26 cellular contexts compared by ENCODE assay signal in the genomic region with DNA sequence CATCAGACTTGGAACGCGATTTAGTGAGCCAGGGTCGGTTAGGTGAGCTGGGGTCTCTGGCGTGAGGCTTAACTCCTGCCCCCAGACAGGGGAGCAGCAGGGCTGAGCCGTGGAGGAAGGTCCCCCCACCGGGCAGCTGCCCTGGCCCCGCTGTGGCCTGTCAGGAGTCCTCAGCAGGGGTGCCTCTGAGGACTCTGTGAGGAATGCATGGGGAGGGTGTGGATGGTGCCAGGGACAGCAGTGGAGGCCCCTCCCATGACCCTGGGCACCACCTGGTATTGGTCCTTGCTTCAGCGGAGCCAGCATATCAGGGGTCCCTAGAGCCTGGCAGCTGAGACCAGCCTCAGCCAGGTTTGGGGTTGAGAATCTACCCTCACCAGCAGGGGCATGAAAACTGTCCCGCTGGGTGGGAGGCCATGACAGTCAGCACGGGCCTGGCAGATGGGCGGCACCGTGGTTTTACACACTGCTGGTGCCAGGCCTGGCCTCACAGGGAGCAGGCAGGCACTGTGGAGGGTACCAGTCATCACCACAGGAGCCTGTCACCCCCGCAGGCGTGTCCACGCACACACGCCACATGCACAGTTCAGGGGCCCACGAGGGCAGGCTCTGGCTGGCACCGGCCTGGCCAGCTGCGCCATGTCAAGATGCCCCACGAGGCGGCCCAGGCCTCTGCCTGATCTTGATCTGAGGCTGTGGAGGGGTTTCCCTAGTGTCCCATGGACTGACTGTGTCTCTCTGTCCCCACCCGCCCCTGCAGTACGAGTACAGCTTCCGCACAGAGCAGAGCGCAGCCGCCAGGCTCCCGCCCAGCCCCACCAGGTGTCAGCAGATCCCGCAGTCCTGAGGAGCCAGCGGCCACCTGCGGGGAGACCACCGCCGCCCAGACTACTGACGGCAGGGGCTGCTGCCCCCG.
A peak's percentile ranks its signal among the peaks of the same experiment; 100 is the strongest.
DNase-seq lines count a peak whose midpoint lies in the region; ATAC-seq, FAIRE-seq and TF ChIP-seq lines count a peak whose summit lies in the region.
"Had no signal": no experiment of that assay in that cellular context is flagged by ENCODE, and none has a peak within 500 bp of the region (broad histone marks: within the 10 kb centered on the region; RNA-seq: fewer than 3 reads in every experiment).

No MANE protein-coding gene starts in this region.

- no peak for ATAC-seq in IMR-90 (ENCODE audit: low read depth)
- no peak for ATAC-seq in GM18520 (IDR thresholded peaks at IDR 0.05; ENCODE audit: unreplicated experiment)
- ATAC-seq in GM18498 (IDR thresholded peaks at IDR 0.05; ENCODE audit: unreplicated experiment) = no peak
- ATAC-seq: pancreas, PC-3, Right ventricle myocardium inferior had no signal

- BruUV-seq in IMR-90 (replicated peaks; lab: Mats Ljungman, UMichigan) = no TSS peak

- in situ Hi-C loops in IMR-90 (cut with MboI; ENCODE audit: low sequenced_read_pairs) = loop anchor here (5.0 kb wide), 1 partner anchor 55 kb away; no protein-coding TSS in a partner anchor
- in situ Hi-C loops in G401 (cut with HindIII; ENCODE audit: low sequenced_read_pairs) = no loop called here

- no peak for TF ChIP-seq EP300 in H1 (IDR thresholded peaks at IDR 0.05; ENCODE audit: borderline replicate concordance in 1 of 2, low read depth in 2 of 2, low read length in 2 of 2)

- H2AK9ac ChIP-seq in IMR-90 (replicated peaks; ENCODE audit: low read depth, low read length, poor library complexity) = no peak overlapping the region

- H3K4me1 ChIP-seq in IMR-90 (ENCODE audit: control insufficient read depth, insufficient read depth, low read length) (peaks cover 4% of the 10 kb centered on the region; the same call in 1 of the 2 replicates), H1 (replicated peaks in 1 of 4; ENCODE audit: control insufficient read depth in 3 of 4, insufficient read depth in 4 of 4, low read length in 3 of 4) (peaks cover 0 to 15% (median 8%) of the 10 kb centered on the region in 4 experiments; a peak in 6 of 7 replicates), trophoblast cell (ENCODE audit: control insufficient read depth in 1 of 2, insufficient read depth in 2 of 2, low read length in 2 of 2) (peaks cover 11 to 25% of the 10 kb centered on the region in 2 experiments)

- H4K8ac ChIP-seq in IMR-90 (ENCODE audit: low read depth in 2 of 2, low read length in 2 of 2) (no peak overlapping the region), H1 (ENCODE audit: extremely low read depth, insufficient read depth, low read length) (no peak overlapping the region), trophoblast cell (ENCODE audit: low read depth, low read length) (no peak overlapping the region)

- H3K4ac ChIP-seq in IMR-90 (ENCODE audit: low read depth, low read length) (no peak overlapping the region), H1 (replicated peaks; ENCODE audit: insufficient read length, low read depth, low read length) (no peak overlapping the region), trophoblast cell (ENCODE audit: low read depth, low read length) (no peak overlapping the region)

- CTCF ChIA-PET in IMR-90 (lab: Yijun Ruan, JAX) = interaction anchor here (0.8 to 1.5 kb wide), 2 partner anchors 8 to 10 kb away, joined by 3 to 5 read pairs; no protein-coding TSS in a partner anchor
- CTCF ChIA-PET in H1 (lab: Charles Lee; ENCODE audit: partially characterized antibody) = interaction anchor here (0.8 to 10.6 kb wide), 22 partner anchors 9 to 1194 kb away, joined by 3 to 276 read pairs (median 4); no protein-coding TSS in a partner anchor

- peaks cover 12% of the 10 kb centered on the region; the same call in 1 of the 2 replicates for H3K23me2 ChIP-seq in H1 (ENCODE audit: low read depth, low read length)

- no peak overlapping the region for H2BK120ac ChIP-seq in IMR-90 (ENCODE audit: low read depth, low read length)
- no peak overlapping the region for H2BK120ac ChIP-seq in H1 (replicated peaks; ENCODE audit: low read depth, low read length)
- H2BK120ac ChIP-seq in trophoblast cell (ENCODE audit: insufficient read depth, low read length, poor library complexity) = no peak overlapping the region

- H3K14ac ChIP-seq in IMR-90 (replicated peaks; ENCODE audit: low read depth, low read length) = no peak overlapping the region
- H3K14ac ChIP-seq in H1 (ENCODE audit: insufficient read length) = no peak overlapping the region
- no peak overlapping the region for H3K14ac ChIP-seq in trophoblast cell (ENCODE audit: low read length)

- H4K91ac ChIP-seq in IMR-90 (ENCODE audit: insufficient read depth, low read depth, low read length) (no peak overlapping the region), H1 (replicated peaks; ENCODE audit: insufficient read length, low read length) (no peak overlapping the region), trophoblast cell (ENCODE audit: low read depth, low read length) (peak overlapping the region; percentile 40)

- H3K18ac ChIP-seq in IMR-90 (ENCODE audit: low read depth, low read length) (no peak overlapping the region), H1 (ENCODE audit: extremely low read depth, low read length) (no peak overlapping the region; the same call in 1 of the 2 replicates), trophoblast cell (ENCODE audit: low read length) (no peak overlapping the region)

- H3K36me3 ChIP-seq in IMR-90 (ENCODE audit: control insufficient read depth, insufficient read depth, low read length) (peaks cover 4% of the 10 kb centered on the region; the same call in 1 of the 2 replicates), H1 (ENCODE audit: control insufficient read depth in 2 of 4, insufficient read depth in 4 of 4, low read length in 3 of 4) (no peaks in the 10 kb centered on the region; a peak in 1 of 8 replicates), trophoblast cell (ENCODE audit: control insufficient read depth in 1 of 2, insufficient read depth in 2 of 2, low read length in 2 of 2) (peaks cover 15 to 16% of the 10 kb centered on the region in 2 experiments)
- H3K36me3 ChIP-seq: BLaER1 had no signal

- H3K79me1 ChIP-seq in IMR-90 (ENCODE audit: low read depth in 1 of 2, low read length in 2 of 2) (no peaks in the 10 kb centered on the region), H1 (ENCODE audit: low read depth, low read length) (no peaks in the 10 kb centered on the region), trophoblast cell (ENCODE audit: low read length) (peaks cover 10% of the 10 kb centered on the region)

- no peak overlapping the region for H3K56ac ChIP-seq in IMR-90 (ENCODE audit: extremely low read depth, insufficient read depth, low read length)
- H3K56ac ChIP-seq in H1 (replicated peaks; ENCODE audit: insufficient read length, low read depth, low read length) = no peak overlapping the region

- intact Hi-C loops in IMR-90 (cut with micrococcal nuclease) = no loop called here

- H3K9me1 ChIP-seq in IMR-90 (ENCODE audit: insufficient read depth, low read length) = no peaks in the 10 kb centered on the region

- no peak for TF ChIP-seq POLR2A in IMR-90 (IDR thresholded peaks at IDR 0.05; ENCODE audit: low read depth, low read length)
- no peak for TF ChIP-seq POLR2A in H1 (IDR thresholded peaks at IDR 0.05; ENCODE audit: control extremely low read depth in 1 of 2, low read depth in 2 of 2, low read length in 2 of 2)

- 89% methylated on average over 6 of the region's 34 CpGs; no CpG with 5 or more reads in 1 of the 2 experiments for WGBS in IMR-90 (ENCODE audit: extremely low coverage in 2 of 2, insufficient read length in 1 of 2), 2 experiments
- 91% methylated on average over 24 of the region's 34 CpGs; no CpG with 5 or more reads in 1 of the 2 experiments for WGBS in H1 (ENCODE audit: extremely low coverage in 1 of 2, insufficient coverage in 1 of 2, insufficient read length in 1 of 2, insufficient replicate concordance in 2 of 2, low coverage in 1 of 2, low lambda C conversion rate in 2 of 2, missing lambda C conversion rate in 1 of 2), 2 experiments
- WGBS in trophoblast cell (ENCODE audit: extremely low coverage, insufficient coverage, insufficient read length) = no CpG with 5 or more reads among the region's 34 CpGs

- peaks cover 7% of the 10 kb centered on the region; the same call in 1 of the 2 replicates for H4K20me1 ChIP-seq in IMR-90 (ENCODE audit: insufficient read depth, low read length)
- peaks cover 0 to 3% of the 10 kb centered on the region in 2 experiments for H4K20me1 ChIP-seq in H1 (replicated peaks in 1 of 2; ENCODE audit: control insufficient read depth in 1 of 2, insufficient read depth in 2 of 2, low read length in 2 of 2)

- H3K79me2 ChIP-seq in H1 (ENCODE audit: control insufficient read depth in 1 of 2, insufficient read depth in 2 of 2, low read length in 2 of 2) (no peaks in the 10 kb centered on the region), trophoblast cell (ENCODE audit: control insufficient read depth, insufficient read depth, low read length, poor library complexity) (no peaks in the 10 kb centered on the region)

- H3K4me2 ChIP-seq in IMR-90 (ENCODE audit: low read depth, low read length) (no peak overlapping the region), H1 (ENCODE audit: insufficient read depth in 1 of 2, low read depth in 2 of 2, low read length in 2 of 2) (no peak overlapping the region), trophoblast cell (ENCODE audit: low read length) (no peak overlapping the region)

- H2AK5ac ChIP-seq in IMR-90 (ENCODE audit: low read depth, low read length) = no peak overlapping the region
- H2AK5ac ChIP-seq in H1 (ENCODE audit: low read depth, low read length) = no peak overlapping the region
- H2AK5ac ChIP-seq in trophoblast cell (ENCODE audit: low read length) = peak overlapping the region; percentile 27

- no peaks in the 10 kb centered on the region for H3K9me3 ChIP-seq in IMR-90 (ENCODE audit: control insufficient read depth, insufficient read depth, low read length)
- H3K9me3 ChIP-seq in H1 (ENCODE audit: insufficient read depth in 2 of 2, low read depth in 1 of 2, low read length in 1 of 2) = no peaks in the 10 kb centered on the region
- H3K9me3 ChIP-seq in trophoblast cell (ENCODE audit: insufficient read depth, low read depth, low read length) = peaks cover 9% of the 10 kb centered on the region
- H3K9me3 ChIP-seq: BLaER1, pancreas, stomach, thyroid gland had no signal

- dilution Hi-C loops in IMR-90 (cut with HindIII; ENCODE audit: low sequenced_read_pairs, unreplicated experiment) = no loop called here

- H3K4me3 ChIP-seq in IMR-90 (ENCODE audit: insufficient read depth, low read depth, low read length) (no peak overlapping the region), H1 (ENCODE audit: extremely low read depth in 1 of 4, insufficient read depth in 2 of 4, low read depth in 3 of 4, low read length in 4 of 4) (no peak overlapping the region), trophoblast cell (ENCODE audit: low read depth, low read length) (no peak overlapping the region)
- H3K4me3 ChIP-seq: BLaER1, lung, pancreas, stomach, thyroid gland had no signal

- H3K27ac ChIP-seq in IMR-90 (ENCODE audit: insufficient read depth, low read length) = no peak overlapping the region
- H3K27ac ChIP-seq in H1 (ENCODE audit: low read depth, low read length) = no peak overlapping the region
- H3K27ac ChIP-seq in trophoblast cell (ENCODE audit: low read depth, low read length) = no peak overlapping the region
- H3K27ac ChIP-seq: BLaER1, pancreas, stomach, thyroid gland had no signal

- H3K9ac ChIP-seq in IMR-90 (ENCODE audit: low read depth, low read length) (no peak overlapping the region), H1 (replicated peaks in 1 of 4; ENCODE audit: extremely low read depth in 1 of 4, low read depth in 3 of 4, low read length in 3 of 4) (no peak overlapping the region), trophoblast cell (ENCODE audit: low read length) (no peak overlapping the region)
- H3K9ac ChIP-seq: BLaER1 had no signal

- no peak overlapping the region for H4K12ac ChIP-seq in trophoblast cell (ENCODE audit: low read depth, low read length)

- POLR2A ChIA-PET in IMR-90 (lab: Charles Lee; ENCODE audit: unreplicated experiment) (no interaction called here), H1 (lab: Charles Lee; ENCODE audit: partially characterized antibody) (no interaction called here)

- TF ChIP-seq CTCF in IMR-90 (conservative IDR thresholded peaks at IDR 0.05; ENCODE audit: low read depth, low read length) (no peak), H1 (IDR thresholded peaks at IDR 0.05; ENCODE audit: control extremely low read depth in 1 of 3, insufficient read depth in 1 of 3, low read depth in 1 of 3, low read length in 3 of 3) (peak in 2 of 3 experiments; percentile 28 to 46; a peak in 3 of 4 replicates)

- no peak for FAIRE-seq in H1 (lab: Jason Lieb, UNC)
- FAIRE-seq: pancreas had no signal

- H2BK15ac ChIP-seq in IMR-90 (ENCODE audit: low read depth, low read length) (no peak overlapping the region), H1 (ENCODE audit: low read length) (peak overlapping the region; percentile 75; the same call in 1 of the 2 replicates)

- DNase-seq in ELF-1 (ENCODE audit: low read depth, low spot score) (peak; percentile 55), IMR-90 (no peak), H1 (ENCODE audit: low read depth in 1 of 2, low spot score in 2 of 2) (no peak), trophoblast cell (no peak), G401 (ENCODE audit: low spot score) (no peak)
- DNase-seq: activated CD4-positive, alpha-beta T cell treated with anti-CD3 and anti-CD28 coated beads for 48 hours; activated CD8-positive, alpha-beta memory T cell treated with anti-CD3 and anti-CD28 coated beads for 24 hours; activated naive CD4-positive, alpha-beta T cell treated with anti-CD3 and anti-CD28 coated beads, Interleukin-2, amount 50 U/mL, for 16 hours; activated T-cell treated with anti-CD3 and anti-CD28 coated beads for 4 hours; DMS153; foreskin melanocyte; NCI-H1417; NCI-H2029 treated with DMSO at 0.1 percent for 48 hours; NCI-H524; nephron progenitor cell; NK-92 treated with Interleukin-12 subunit alpha and Interleukin-12 subunit beta, amount 100 ng/mL, for 24 hours; PC-3; retina; stomach; thyroid gland had no signal

- H2BK12ac ChIP-seq in H1 (ENCODE audit: low read depth, low read length) (no peak overlapping the region), trophoblast cell (ENCODE audit: low read length) (no peak overlapping the region)

- H4K5ac ChIP-seq in IMR-90 (ENCODE audit: low read depth, low read length) (no peak overlapping the region), H1 (ENCODE audit: insufficient read length, low read depth, low read length) (no peak overlapping the region)

- TF ChIP-seq RAD21 in IMR-90 (IDR thresholded peaks at IDR 0.05; ENCODE audit: low read length) = no peak
- TF ChIP-seq RAD21 in H1 (IDR thresholded peaks at IDR 0.05 in 1 of 2, conservative IDR thresholded peaks at IDR 0.05 in 1 of 2; ENCODE audit: low read depth in 2 of 2, low read length in 2 of 2) = peak; percentile 41 to 59

- peak overlapping the region; percentile 49 for H2AFZ ChIP-seq in IMR-90 (replicated peaks; ENCODE audit: low read length, poor library complexity)
- H2AFZ ChIP-seq in H1 (ENCODE audit: low read length) = no peak overlapping the region
- H2AFZ ChIP-seq in trophoblast cell (ENCODE audit: insufficient read depth, low read length, poor library complexity) = no peak overlapping the region

- H2BK20ac ChIP-seq in IMR-90 (ENCODE audit: low read depth, low read length) = no peak overlapping the region
- H2BK20ac ChIP-seq in H1 (ENCODE audit: low read length) = no peak overlapping the region

- H2BK5ac ChIP-seq in IMR-90 (ENCODE audit: low read depth, low read length, poor library complexity, severe bottlenecking) = no peak overlapping the region
- H2BK5ac ChIP-seq in H1 (ENCODE audit: low read depth, low read length) = no peak overlapping the region
- H2BK5ac ChIP-seq in trophoblast cell (ENCODE audit: low read depth, low read length, poor library complexity) = no peak overlapping the region

- H3K27me3 ChIP-seq in IMR-90 (ENCODE audit: control insufficient read depth, insufficient read depth, low read length) (peaks cover 4% of the 10 kb centered on the region), H1 (replicated peaks in 1 of 4; ENCODE audit: control insufficient read depth in 3 of 4, extremely low read depth in 1 of 4, insufficient read depth in 3 of 4, low read length in 3 of 4) (peaks cover 0 to 10% (median 3%) of the 10 kb centered on the region in 4 experiments; a peak in 5 of 7 replicates), trophoblast cell (ENCODE audit: insufficient read depth, low read length) (peaks cover 12% of the 10 kb centered on the region)
- H3K27me3 ChIP-seq: BLaER1, pancreas, thyroid gland had no signal

- H3K23ac ChIP-seq in IMR-90 (ENCODE audit: low read depth, low read length) = no peak overlapping the region
- no peak overlapping the region for H3K23ac ChIP-seq in H1 (ENCODE audit: insufficient read length)
- H3K23ac ChIP-seq in trophoblast cell (ENCODE audit: low read length) = no peak overlapping the region
